Comparison of ENCODE assay signal across 16 cellular contexts in genomic region chr17:970388-970768, GRCh38. TPM values are rescaled to one million over a fixed set of nuclear protein-coding genes. Genes with fewer than 3 reads are reported as not detected.
DNase-seq lines count a peak whose midpoint lies in the region; ATAC-seq, FAIRE-seq and TF ChIP-seq lines count a peak whose summit lies in the region.
"Had no signal": no experiment of that assay in that cellular context is flagged by ENCODE, and none has a peak within 500 bp of the region (broad histone marks: within the 10 kb centered on the region; RNA-seq: fewer than 3 reads in every experiment).

No MANE protein-coding gene starts in this region.

- no peak for ATAC-seq in gastroesophageal sphincter
- ATAC-seq in HepG2, result no peak
- ATAC-seq in GM21717 (IDR thresholded peaks at IDR 0.05; ENCODE audit: unreplicated experiment), result no peak
- ATAC-seq in GM19395 (IDR thresholded peaks at IDR 0.05; ENCODE audit: unreplicated experiment), result no peak
- ATAC-seq: activated naive CD4-positive, alpha-beta T cell treated with anti-CD3 and anti-CD28 coated beads, Interleukin-2, amount 50 U/mL, for 72 hours had no signal

- H3K9ac ChIP-seq in BLaER1 treated with 17β-estradiol and CSF1 and Interleukin-3, amounts not matched to agents 10 nM and 100 nM, result 0 out of 22 replicates have a peak overlapping the region, but pooled peaks of 3 of the 11 experiments have one; percentile 11 to 36 (median 30)
- H3K9ac ChIP-seq in HepG2 (ENCODE audit: insufficient read depth, low read depth, low read length), result no peak overlapping the region
- H3K9ac ChIP-seq: parathyroid adenoma had no signal

- no peak for TF ChIP-seq POLR2A in gastroesophageal sphincter (IDR thresholded peaks at IDR 0.05)
- TF ChIP-seq POLR2A in prostate gland (IDR thresholded peaks at IDR 0.05), result no peak
- no peak for TF ChIP-seq POLR2A in HepG2 (IDR thresholded peaks at IDR 0.05; ENCODE audit: insufficient read depth in 1 of 2, low read depth in 2 of 2, low read length in 2 of 2)

- no peak overlapping the region for H3K4me3 ChIP-seq in BLaER1 treated with 17β-estradiol and CSF1 and Interleukin-3, amounts not matched to agents 10 nM and 100 nM
- H3K4me3 ChIP-seq in gastroesophageal sphincter (peak overlapping the region in 1 of 2 donors; percentile 40), prostate gland (peak overlapping the region in 1 of 2 donors; percentile 6), HepG2 (replicated peaks in 1 of 3; ENCODE audit: insufficient read depth in 1 of 3, low read depth in 2 of 3, low read length in 3 of 3) (no peak overlapping the region)

- 73 to 77% methylated on average over 7 to 8 of the region's 8 CpGs for WGBS in gastroesophageal sphincter (ENCODE audit: low coverage in 1 of 2), 2 donors
- WGBS in prostate gland, result 47% methylated on average over 8 of the region's 8 CpGs
- WGBS in HepG2 (ENCODE audit: low lambda C conversion rate), result 89% methylated on average over 8 of the region's 8 CpGs

- no peak for TF ChIP-seq CTCF in gastroesophageal sphincter (IDR thresholded peaks at IDR 0.05)
- TF ChIP-seq CTCF in prostate gland (IDR thresholded peaks at IDR 0.05), result no peak
- no peak for TF ChIP-seq CTCF in HepG2 (CRISPR knock-in tag; IDR thresholded peaks at IDR 0.05)

- H3K4me1 ChIP-seq in BLaER1 treated with 17β-estradiol and CSF1 and Interleukin-3, amounts not matched to agents 10 nM and 100 nM, result peaks cover 13 to 93% (median 70%) of the 10 kb centered on the region in 10 experiments
- peaks cover 0 to 41% (median 9%) of the 10 kb centered on the region in 3 donors for H3K4me1 ChIP-seq in gastroesophageal sphincter
- H3K4me1 ChIP-seq in prostate gland (replicated peaks), result peaks cover 7% of the 10 kb centered on the region
- peaks cover 14% of the 10 kb centered on the region for H3K4me1 ChIP-seq in HepG2 (ENCODE audit: insufficient read depth, low read length)
- H3K4me1 ChIP-seq: parathyroid adenoma had no signal

- H3K27ac ChIP-seq in BLaER1 treated with 17β-estradiol and CSF1 and Interleukin-3, amounts not matched to agents 10 nM and 100 nM, result peak overlapping the region in 7 of 11 experiments; percentile 24 to 58 (median 39); a peak in 9 of 22 replicates
- peak overlapping the region; percentile 50 to 79 (median 72) for H3K27ac ChIP-seq in gastroesophageal sphincter
- peak overlapping the region; percentile 56 to 62 for H3K27ac ChIP-seq in prostate gland
- H3K27ac ChIP-seq in HepG2 (ENCODE audit: extremely low read length, insufficient read depth, low read length), result no peak overlapping the region
- H3K27ac ChIP-seq: parathyroid adenoma had no signal

- peaks cover 0 to 7% (median 0%) of the 10 kb centered on the region in 11 experiments; a peak in 1 of 22 replicates for H3K9me3 ChIP-seq in BLaER1 treated with 17β-estradiol and CSF1 and Interleukin-3, amounts not matched to agents 10 nM and 100 nM (replicated peaks in 1 of 11)
- H3K9me3 ChIP-seq in gastroesophageal sphincter (no peaks in the 10 kb centered on the region), prostate gland (no peaks in the 10 kb centered on the region), HepG2 (ENCODE audit: low read length) (no peaks in the 10 kb centered on the region)

- CTCF ChIA-PET in HepG2 (lab: Yijun Ruan, JAX; ENCODE audit: low intra/inter-chr PET ratio, low total read pairs), result no interaction called here

- H4K20me1 ChIP-seq in BLaER1 treated with 17β-estradiol and CSF1 and Interleukin-3, amounts not matched to agents 10 nM and 100 nM, result peaks cover 0 to 98% (median 23%) of the 10 kb centered on the region in 11 experiments; a peak in 14 of 22 replicates
- H4K20me1 ChIP-seq in HepG2 (ENCODE audit: insufficient read depth, low read length), result peaks cover 4% of the 10 kb centered on the region; the same call in 1 of the 2 replicates

- no TSS peak for BruUV-seq in HepG2 (replicated peaks; lab: Mats Ljungman, UMichigan)

- no peak for TF ChIP-seq EP300 in gastroesophageal sphincter (IDR thresholded peaks at IDR 0.05)
- no peak for TF ChIP-seq EP300 in HepG2 (IDR thresholded peaks at IDR 0.05; ENCODE audit: low read depth in 2 of 2, low read length in 2 of 2)
- TF ChIP-seq EP300 in HepG2 (CRISPR knock-in tag; IDR thresholded peaks at IDR 0.05; ENCODE audit: borderline replicate concordance), result no peak

- no peak for TF ChIP-seq RAD21 in HepG2 (CRISPR knock-in tag; IDR thresholded peaks at IDR 0.05)

- peak overlapping the region in 5 of 11 experiments; percentile 12 to 60 (median 48); a peak in 4 of 22 replicates for H3K4me2 ChIP-seq in BLaER1 treated with 17β-estradiol and CSF1 and Interleukin-3, amounts not matched to agents 10 nM and 100 nM
- no peak overlapping the region for H3K4me2 ChIP-seq in HepG2 (ENCODE audit: low read depth, low read length)

- no peak for FAIRE-seq in HepG2 (lab: Jason Lieb, UNC)

- H3K27me3 ChIP-seq in BLaER1 treated with 17β-estradiol and CSF1 and Interleukin-3, amounts not matched to agents 10 nM and 100 nM, result no peaks in the 10 kb centered on the region
- H3K27me3 ChIP-seq in gastroesophageal sphincter, result no peaks in the 10 kb centered on the region
- no peaks in the 10 kb centered on the region for H3K27me3 ChIP-seq in prostate gland (replicated peaks; ENCODE audit: insufficient read depth)
- H3K27me3 ChIP-seq in HepG2 (ENCODE audit: control insufficient read depth in 1 of 2, insufficient read depth in 2 of 2, low read length in 2 of 2), result no peaks in the 10 kb centered on the region

- H3K36me3 ChIP-seq in BLaER1 treated with 17β-estradiol and CSF1 and Interleukin-3, amounts not matched to agents 10 nM and 100 nM, result peaks cover 0 to 82% (median 20%) of the 10 kb centered on the region in 11 experiments; a peak in 13 of 22 replicates
- no peaks in the 10 kb centered on the region for H3K36me3 ChIP-seq in gastroesophageal sphincter
- no peaks in the 10 kb centered on the region for H3K36me3 ChIP-seq in prostate gland
- H3K36me3 ChIP-seq in HepG2 (replicated peaks in 1 of 2; ENCODE audit: control insufficient read depth in 1 of 2, insufficient read depth in 2 of 2, low read length in 2 of 2), result peaks cover 0 to 3% of the 10 kb centered on the region in 2 experiments; a peak in 1 of 5 replicates

- peaks cover 56% of the 10 kb centered on the region for H3K79me2 ChIP-seq in HepG2 (ENCODE audit: insufficient read depth, low read length)

- DNase-seq in NCI-H69 (lab: John Stamatoyannopoulos, UW) (peak; percentile 57), prostate gland (ENCODE audit: low spot score) (no peak), NCI-H526 treated with DMSO at 0.1 percent for 48 hours (lab: John Stamatoyannopoulos, UW) (no peak), HepG2 (ENCODE audit: low spot score) (no peak)
- DNase-seq: caudate nucleus; effector memory CD4-positive, alpha-beta T cell; islet precursor cell; midbrain; substantia nigra; T-helper 2 cell had no signal

- intact Hi-C loops in prostate gland (cut with DNase I) (no loop called here), HepG2 (cut with micrococcal nuclease; ENCODE audit: unreplicated experiment) (no loop called here)

- no peak overlapping the region for H2AFZ ChIP-seq in HepG2 (ENCODE audit: low read length)
- H2AFZ ChIP-seq: parathyroid adenoma had no signal

- POLR2A ChIA-PET in HepG2 (lab: Yijun Ruan, JAX), result no interaction called here

- in situ Hi-C loops in HepG2 (cut with HindIII; ENCODE audit: extremely low pct_ligation_motif_present, low pct_unique_long_range_greater_than_20kb), result no loop called here

RNA-seq across cellular contexts. Expression of gene NXN, which starts 9.2 kb away (rescaled TPM):
- total RNA-seq in gastroesophageal sphincter, result 100 to 1,000 TPM in 1 of 4 donors, 10 to 100 TPM in 3; 39.6 to 103 (median 59.1) TPM
- total RNA-seq in prostate gland, result 10 to 100 TPM; 56.2 to 56.7 TPM
- 21.3 and 22.2 TPM in 2 replicates for total RNA-seq in HepG2 (2016; rRNA removed; fragmentation: Illumina TruSeq; extraction: Trizol)
- 13.3 and 13.9 TPM in 2 replicates for total RNA-seq in HepG2 (2016; cell fraction: cytosol; rRNA removed; fragmentation: Illumina TruSeq; extraction: Trizol; ENCODE audit: low read depth)
- 16.8 and 27.5 TPM in 2 replicates for total RNA-seq in HepG2 (2016; cell fraction: insoluble cytoplasmic fraction; rRNA removed; fragmentation: Illumina TruSeq; extraction: Trizol)
- total RNA-seq in HepG2 (2016; cell fraction: membrane; rRNA removed; fragmentation: Illumina TruSeq; extraction: Trizol), result 21.1 and 21.3 TPM in 2 replicates
- total RNA-seq in HepG2 (2016; cell fraction: nucleus; rRNA removed; fragmentation: Illumina TruSeq; extraction: Trizol), result 15.4 and 15.6 TPM in 2 replicates
- polyA plus RNA-seq in HepG2 (2011; rRNA removed), result 22.3 and 24.3 TPM in 2 replicates
- polyA plus RNA-seq in HepG2 (2011; cell fraction: cytosol; rRNA removed), result 21.0 and 28.9 TPM in 2 replicates
- polyA plus RNA-seq in HepG2 (2011; cell fraction: nucleus; rRNA removed), result 17.8 and 20.8 TPM in 2 replicates
- polyA plus RNA-seq in HepG2 (2012), result 14.8 and 16.8 TPM in 2 replicates
- 11.0 and 11.8 TPM in 2 replicates for polyA plus RNA-seq in HepG2 (2016; cell fraction: cytosol; fragmentation: Illumina TruSeq; extraction: Trizol; ENCODE audit: low read depth)
- 23.0 and 33.6 TPM in 2 replicates for polyA plus RNA-seq in HepG2 (2016; cell fraction: insoluble cytoplasmic fraction; fragmentation: Illumina TruSeq; extraction: Trizol; ENCODE audit: low read depth)
- polyA plus RNA-seq in HepG2 (2016; cell fraction: membrane; fragmentation: Illumina TruSeq; extraction: Trizol; ENCODE audit: low read depth), result 21.3 and 21.9 TPM in 2 replicates
- polyA plus RNA-seq in HepG2 (2016; cell fraction: nucleus; fragmentation: Illumina TruSeq; extraction: Trizol; ENCODE audit: insufficient read depth, low read depth), result 24.4 and 29.9 TPM in 2 replicates
- 9.8 and 67.1 TPM in 2 replicates for polyA minus RNA-seq in HepG2 (2011; rRNA and poly(A)+ RNA removed; ENCODE audit: low replicate concordance)
- 23.8 and 25.1 TPM in 2 replicates for polyA minus RNA-seq in HepG2 (2011; cell fraction: cytosol; rRNA and poly(A)+ RNA removed)
- 16.8 and 18.4 TPM in 2 replicates for polyA minus RNA-seq in HepG2 (2011; cell fraction: nucleus; rRNA and poly(A)+ RNA removed)

RNA-seq across cellular contexts. Expression of gene TIMM22, which starts 26.6 kb away (rescaled TPM):
- total RNA-seq in gastroesophageal sphincter (10 to 100 TPM; 13.7 to 20.9 (median 16.0) TPM), prostate gland (10 to 100 TPM; 15.1 to 20.3 TPM), HepG2 (2016; rRNA removed; fragmentation: Illumina TruSeq; extraction: Trizol) (15.5 and 16.3 TPM in 2 replicates)
- 4.9 and 5.4 TPM in 2 replicates for total RNA-seq in HepG2 (2016; cell fraction: cytosol; rRNA removed; fragmentation: Illumina TruSeq; extraction: Trizol; ENCODE audit: low read depth)
- 15.6 and 15.9 TPM in 2 replicates for total RNA-seq in HepG2 (2016; cell fraction: insoluble cytoplasmic fraction; rRNA removed; fragmentation: Illumina TruSeq; extraction: Trizol)
- total RNA-seq in HepG2 (2016; cell fraction: membrane; rRNA removed; fragmentation: Illumina TruSeq; extraction: Trizol), result 11.2 and 11.4 TPM in 2 replicates
- 10.4 and 11.1 TPM in 2 replicates for total RNA-seq in HepG2 (2016; cell fraction: nucleus; rRNA removed; fragmentation: Illumina TruSeq; extraction: Trizol)
- 5.9 and 6.2 TPM in 2 replicates for polyA plus RNA-seq in HepG2 (2011; rRNA removed)
- polyA plus RNA-seq in HepG2 (2011; cell fraction: cytosol; rRNA removed), result 7.1 and 7.6 TPM in 2 replicates
- polyA plus RNA-seq in HepG2 (2011; cell fraction: nucleus; rRNA removed), result 6.4 and 7.1 TPM in 2 replicates
- polyA plus RNA-seq in HepG2 (2012), result 6.3 and 7.0 TPM in 2 replicates
- polyA plus RNA-seq in HepG2 (2016; cell fraction: cytosol; fragmentation: Illumina TruSeq; extraction: Trizol; ENCODE audit: low read depth), result 4.7 and 4.8 TPM in 2 replicates
- polyA plus RNA-seq in HepG2 (2016; cell fraction: insoluble cytoplasmic fraction; fragmentation: Illumina TruSeq; extraction: Trizol; ENCODE audit: low read depth), result 15.5 and 17.0 TPM in 2 replicates
- polyA plus RNA-seq in HepG2 (2016; cell fraction: membrane; fragmentation: Illumina TruSeq; extraction: Trizol; ENCODE audit: low read depth), result 8.7 and 9.5 TPM in 2 replicates
- polyA plus RNA-seq in HepG2 (2016; cell fraction: nucleus; fragmentation: Illumina TruSeq; extraction: Trizol; ENCODE audit: insufficient read depth, low read depth), result 13.9 and 14.1 TPM in 2 replicates
- 13.7 and 22.2 TPM in 2 replicates for polyA minus RNA-seq in HepG2 (2011; rRNA and poly(A)+ RNA removed; ENCODE audit: low replicate concordance)
- polyA minus RNA-seq in HepG2 (2011; cell fraction: cytosol; rRNA and poly(A)+ RNA removed), result 4.3 and 4.9 TPM in 2 replicates
- polyA minus RNA-seq in HepG2 (2011; cell fraction: nucleus; rRNA and poly(A)+ RNA removed), result 19.9 and 20.0 TPM in 2 replicates
